1 cellular context compared by ENCODE assay signal in genomic region chr11:36487619-36488018, GRCh38.
TF ChIP-seq lines count a peak whose summit lies in the region.

No MANE protein-coding gene starts in this region.

TF ChIP-seq in IMR-90, 13 proteins besides CTCF, POLR2A, EP300 and RAD21:
- TF ChIP-seq BHLHE40 (IDR thresholded peaks at IDR 0.05; ENCODE audit: low read depth, low read length) (no peak), RFX5 (IDR thresholded peaks at IDR 0.05; ENCODE audit: low read depth, low read length) (no peak), CHD1 (IDR thresholded peaks at IDR 0.05; ENCODE audit: low read depth, low read length) (no peak)
- TF ChIP-seq, protein P1, sequence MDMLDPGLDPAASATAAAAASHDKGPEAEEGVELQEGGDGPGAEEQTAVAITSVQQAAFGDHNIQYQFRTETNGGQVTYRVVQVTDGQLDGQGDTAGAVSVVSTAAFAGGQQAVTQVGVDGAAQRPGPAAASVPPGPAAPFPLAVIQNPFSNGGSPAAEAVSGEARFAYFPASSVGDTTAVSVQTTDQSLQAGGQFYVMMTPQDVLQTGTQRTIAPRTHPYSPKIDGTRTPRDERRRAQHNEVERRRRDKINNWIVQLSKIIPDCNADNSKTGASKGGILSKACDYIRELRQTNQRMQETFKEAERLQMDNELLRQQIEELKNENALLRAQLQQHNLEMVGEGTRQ (IDR thresholded peaks at IDR 0.05; ENCODE audit: low read depth, low read length), result no peak
